In the genomic region with DNA sequence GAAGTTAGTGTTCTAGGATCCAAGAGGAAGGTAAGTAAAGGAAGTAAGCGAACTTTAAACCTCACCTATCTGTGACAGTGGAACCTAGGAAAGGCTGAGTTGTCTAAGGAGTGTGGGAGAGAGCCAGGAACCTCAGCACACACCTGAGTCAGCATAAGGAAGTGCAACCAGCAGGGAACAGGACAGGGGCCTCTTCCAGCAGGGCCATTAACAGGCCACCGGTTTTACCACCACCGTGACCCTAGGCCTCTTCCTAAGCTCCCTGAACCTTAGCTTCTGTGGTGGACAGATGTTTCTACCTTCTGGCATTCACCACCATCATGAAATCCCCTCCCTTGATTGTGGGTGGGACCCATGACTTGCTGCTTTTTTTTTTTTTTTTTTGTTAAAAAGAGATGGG, we compare ENCODE assay signal across 1 cellular context.
TF ChIP-seq lines count a peak whose summit lies in the region.

No MANE protein-coding gene starts in this region.

TF ChIP-seq in HCT116, 20 proteins besides CTCF, POLR2A, EP300 and RAD21 (continued from another document):
- TF ChIP-seq, protein P1, sequence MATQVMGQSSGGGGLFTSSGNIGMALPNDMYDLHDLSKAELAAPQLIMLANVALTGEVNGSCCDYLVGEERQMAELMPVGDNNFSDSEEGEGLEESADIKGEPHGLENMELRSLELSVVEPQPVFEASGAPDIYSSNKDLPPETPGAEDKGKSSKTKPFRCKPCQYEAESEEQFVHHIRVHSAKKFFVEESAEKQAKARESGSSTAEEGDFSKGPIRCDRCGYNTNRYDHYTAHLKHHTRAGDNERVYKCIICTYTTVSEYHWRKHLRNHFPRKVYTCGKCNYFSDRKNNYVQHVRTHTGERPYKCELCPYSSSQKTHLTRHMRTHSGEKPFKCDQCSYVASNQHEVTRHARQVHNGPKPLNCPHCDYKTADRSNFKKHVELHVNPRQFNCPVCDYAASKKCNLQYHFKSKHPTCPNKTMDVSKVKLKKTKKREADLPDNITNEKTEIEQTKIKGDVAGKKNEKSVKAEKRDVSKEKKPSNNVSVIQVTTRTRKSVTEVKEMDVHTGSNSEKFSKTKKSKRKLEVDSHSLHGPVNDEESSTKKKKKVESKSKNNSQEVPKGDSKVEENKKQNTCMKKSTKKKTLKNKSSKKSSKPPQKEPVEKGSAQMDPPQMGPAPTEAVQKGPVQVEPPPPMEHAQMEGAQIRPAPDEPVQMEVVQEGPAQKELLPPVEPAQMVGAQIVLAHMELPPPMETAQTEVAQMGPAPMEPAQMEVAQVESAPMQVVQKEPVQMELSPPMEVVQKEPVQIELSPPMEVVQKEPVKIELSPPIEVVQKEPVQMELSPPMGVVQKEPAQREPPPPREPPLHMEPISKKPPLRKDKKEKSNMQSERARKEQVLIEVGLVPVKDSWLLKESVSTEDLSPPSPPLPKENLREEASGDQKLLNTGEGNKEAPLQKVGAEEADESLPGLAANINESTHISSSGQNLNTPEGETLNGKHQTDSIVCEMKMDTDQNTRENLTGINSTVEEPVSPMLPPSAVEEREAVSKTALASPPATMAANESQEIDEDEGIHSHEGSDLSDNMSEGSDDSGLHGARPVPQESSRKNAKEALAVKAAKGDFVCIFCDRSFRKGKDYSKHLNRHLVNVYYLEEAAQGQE (IDR thresholded peaks at IDR 0.05; ENCODE audit: low read depth) = no peak
- TF ChIP-seq EZH2phosphoT487 (IDR thresholded peaks at IDR 0.05; ENCODE audit: borderline replicate concordance) = no peak
- TF ChIP-seq, protein P2, sequence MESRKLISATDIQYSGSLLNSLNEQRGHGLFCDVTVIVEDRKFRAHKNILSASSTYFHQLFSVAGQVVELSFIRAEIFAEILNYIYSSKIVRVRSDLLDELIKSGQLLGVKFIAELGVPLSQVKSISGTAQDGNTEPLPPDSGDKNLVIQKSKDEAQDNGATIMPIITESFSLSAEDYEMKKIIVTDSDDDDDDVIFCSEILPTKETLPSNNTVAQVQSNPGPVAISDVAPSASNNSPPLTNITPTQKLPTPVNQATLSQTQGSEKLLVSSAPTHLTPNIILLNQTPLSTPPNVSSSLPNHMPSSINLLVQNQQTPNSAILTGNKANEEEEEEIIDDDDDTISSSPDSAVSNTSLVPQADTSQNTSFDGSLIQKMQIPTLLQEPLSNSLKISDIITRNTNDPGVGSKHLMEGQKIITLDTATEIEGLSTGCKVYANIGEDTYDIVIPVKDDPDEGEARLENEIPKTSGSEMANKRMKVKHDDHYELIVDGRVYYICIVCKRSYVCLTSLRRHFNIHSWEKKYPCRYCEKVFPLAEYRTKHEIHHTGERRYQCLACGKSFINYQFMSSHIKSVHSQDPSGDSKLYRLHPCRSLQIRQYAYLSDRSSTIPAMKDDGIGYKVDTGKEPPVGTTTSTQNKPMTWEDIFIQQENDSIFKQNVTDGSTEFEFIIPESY (IDR thresholded peaks at IDR 0.05; ENCODE audit: extremely low read depth, insufficient replicate concordance, low read length) = no peak
- TF ChIP-seq ZNF274 (IDR thresholded peaks at IDR 0.05; ENCODE audit: low read depth, low read length) = no peak
- no peak for TF ChIP-seq SRF (IDR thresholded peaks at IDR 0.05; ENCODE audit: low read depth)
- no peak for TF ChIP-seq YY1 (IDR thresholded peaks at IDR 0.05; ENCODE audit: extremely low read depth, insufficient replicate concordance, low read depth, low read length)
- TF ChIP-seq, protein P3, sequence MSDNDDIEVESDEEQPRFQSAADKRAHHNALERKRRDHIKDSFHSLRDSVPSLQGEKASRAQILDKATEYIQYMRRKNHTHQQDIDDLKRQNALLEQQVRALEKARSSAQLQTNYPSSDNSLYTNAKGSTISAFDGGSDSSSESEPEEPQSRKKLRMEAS (IDR thresholded peaks at IDR 0.05) = no peak
- no peak for TF ChIP-seq TCF7L2 (IDR thresholded peaks at IDR 0.05; ENCODE audit: borderline replicate concordance, extremely low read depth, insufficient read depth, insufficient read length)
- TF ChIP-seq CBX3 (IDR thresholded peaks at IDR 0.05; ENCODE audit: low read depth) = no peak
- TF ChIP-seq ELF1 (IDR thresholded peaks at IDR 0.05; ENCODE audit: borderline replicate concordance, low read depth) = no peak
- TF ChIP-seq, protein P4, sequence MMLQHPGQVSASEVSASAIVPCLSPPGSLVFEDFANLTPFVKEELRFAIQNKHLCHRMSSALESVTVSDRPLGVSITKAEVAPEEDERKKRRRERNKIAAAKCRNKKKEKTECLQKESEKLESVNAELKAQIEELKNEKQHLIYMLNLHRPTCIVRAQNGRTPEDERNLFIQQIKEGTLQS (IDR thresholded peaks at IDR 0.05) = no peak
- 0 out of 2 replicates have a peak, but pooled peaks have one; percentile 16 for TF ChIP-seq FOSL1 (IDR thresholded peaks at IDR 0.05; ENCODE audit: low read depth)
- no peak for TF ChIP-seq ZFX (IDR thresholded peaks at IDR 0.05)
- TF ChIP-seq POLR2AphosphoS5 (IDR thresholded peaks at IDR 0.05; ENCODE audit: low read depth, low read length) = peak; percentile 75
TF ChIP-seq in HCT116: peak in this region for 4.
